ENCODE assay signal across 1 cellular context in genomic region chr12:93302331-93303229, GRCh38.
TF ChIP-seq lines count a peak whose summit lies in the region.

No MANE protein-coding gene starts in this region.

TF ChIP-seq in K562, 482 proteins besides CTCF, POLR2A, EP300 and RAD21 (continued from another document and continues in another):
- TF ChIP-seq E2F6 (IDR thresholded peaks at IDR 0.05; ENCODE audit: borderline replicate concordance in 1 of 2, extremely low read depth in 1 of 2, insufficient read depth in 1 of 2, insufficient read length in 1 of 2, low read depth in 1 of 2, low read length in 1 of 2, poor library complexity in 1 of 2, severe bottlenecking in 1 of 2) (no peak), ZNF143 (CRISPR knock-in tag; IDR thresholded peaks at IDR 0.05) (no peak), TGIF2 (CRISPR knock-in tag; IDR thresholded peaks at IDR 0.05) (no peak), HDAC1 (IDR thresholded peaks at IDR 0.05) (0 out of 4 replicates have a peak, but pooled peaks of 1 of the 2 experiments have one; percentile 19), RBM25 (IDR thresholded peaks at IDR 0.05; ENCODE audit: low read depth, low read length, severe bottlenecking) (no peak), POLR3G (IDR thresholded peaks at IDR 0.05; ENCODE audit: extremely low read depth, insufficient read length, insufficient replicate concordance) (no peak), ZNF79 (CRISPR knock-in tag; IDR thresholded peaks at IDR 0.05; ENCODE audit: low read depth) (no peak), UBTF (IDR thresholded peaks at IDR 0.05; ENCODE audit: borderline replicate concordance in 1 of 2, low read depth in 2 of 2, low read length in 2 of 2) (no peak), OTX1 (CRISPR knock-in tag; IDR thresholded peaks at IDR 0.05) (no peak), ZNF316 (IDR thresholded peaks at IDR 0.05) (no peak), ATF2 (CRISPR knock-in tag; IDR thresholded peaks at IDR 0.05) (no peak), NR4A1 (CRISPR knock-in tag; IDR thresholded peaks at IDR 0.05) (no peak), NR4A1 (tag; IDR thresholded peaks at IDR 0.05) (peak; percentile 44; the same call in 1 of the 2 replicates), CBFA2T2 (conservative IDR thresholded peaks at IDR 0.05) (no peak), RERE (CRISPR knock-in tag; IDR thresholded peaks at IDR 0.05; ENCODE audit: borderline replicate concordance) (no peak), CBX2 (IDR thresholded peaks at IDR 0.05; ENCODE audit: insufficient read depth, low read length, poor library complexity, severe bottlenecking) (no peak), ZC3H11A (IDR thresholded peaks at IDR 0.05; ENCODE audit: low read depth, low read length) (no peak), ZNF398 (CRISPR knock-in tag; IDR thresholded peaks at IDR 0.05) (no peak), FOXO4 (CRISPR knock-in tag; IDR thresholded peaks at IDR 0.05) (no peak), ZSCAN29 (IDR thresholded peaks at IDR 0.05) (no peak), HNRNPH1 (optimal IDR thresholded peaks at IDR 0.05; ENCODE audit: low read depth, low read length) (no peak), ZNF57 (CRISPR knock-in tag; IDR thresholded peaks at IDR 0.05) (no peak), NEUROD1 (IDR thresholded peaks at IDR 0.05; ENCODE audit: borderline replicate concordance, low read depth, low read length, partially characterized antibody) (no peak), E2F3 (CRISPR knock-in tag; IDR thresholded peaks at IDR 0.05) (no peak), PYGO2 (tag; IDR thresholded peaks at IDR 0.05) (no peak), NR2C2 (CRISPR knock-in tag; IDR thresholded peaks at IDR 0.05) (no peak), NR2C2 (tag; IDR thresholded peaks at IDR 0.05) (peak; percentile 83), ZNF224 (CRISPR knock-in tag; IDR thresholded peaks at IDR 0.05) (no peak), ZFP91 (CRISPR knock-in tag; IDR thresholded peaks at IDR 0.05) (no peak), ZNF232 (CRISPR knock-in tag; IDR thresholded peaks at IDR 0.05) (no peak), SAP30 (IDR thresholded peaks at IDR 0.05; ENCODE audit: borderline replicate concordance, insufficient read depth, low read depth, low read length, poor library complexity, severe bottlenecking) (no peak), ZNF778 (CRISPR knock-in tag; IDR thresholded peaks at IDR 0.05) (no peak), CSDE1 (IDR thresholded peaks at IDR 0.05) (no peak), ZBTB1 (CRISPR knock-in tag; IDR thresholded peaks at IDR 0.05; ENCODE audit: borderline replicate concordance, low read depth) (no peak), SMAD1 (IDR thresholded peaks at IDR 0.05; ENCODE audit: low read depth, low read length, partially characterized antibody) (no peak)
